ENCODE assay signal across 19 cellular contexts in genomic region chr3:177571271-177571972, GRCh38.
"Had no signal": no experiment of that assay in that cellular context is flagged by ENCODE, and none has a peak within 500 bp of the region (broad histone marks: within the 10 kb centered on the region; RNA-seq: fewer than 3 reads in every experiment).

No MANE protein-coding gene starts in this region.

- H3K27ac Mint-ChIP-seq: activated naive CD4-positive, alpha-beta T cell treated with anti-CD3 and anti-CD28 coated beads, Interleukin-2, amount 50 U/mL, for 72 hours; immature natural killer cell; natural killer cell; stimulated activated naive B cell treated with anti-CD40 and anti-IgM and Interleukin-4, amounts not matched to agents 10 μg/mL and 1 μg/mL and 100 μg/mL, for 72 hours had no signal

- H3K4me3 Mint-ChIP-seq: dendritic cell treated with granulocyte-macrophage colony-stimulating factor and Interleukin-4, amounts not matched to agents 40 ng/mL and 50 ng/mL, for 4 days; immature natural killer cell; natural killer cell had no signal

- H3K4me3 ChIP-seq: adrenal gland, esophagus muscularis mucosa, spleen, thoracic aorta had no signal

- H3K9me3 ChIP-seq: adrenal gland, esophagus muscularis mucosa, spleen, thoracic aorta had no signal

- H3K27me3 ChIP-seq: adrenal gland, esophagus muscularis mucosa, spleen had no signal

- ATAC-seq: activated naive CD4-positive, alpha-beta T cell treated with anti-CD3 and anti-CD28 coated beads, Interleukin-2, amount 50 U/mL, for 72 hours; natural killer cell had no signal

- H3K9me3 Mint-ChIP-seq: activated naive CD4-positive, alpha-beta T cell treated with anti-CD3 and anti-CD28 coated beads, Interleukin-2, amount 50 U/mL, for 72 hours; dendritic cell treated with granulocyte-macrophage colony-stimulating factor and Interleukin-4, amounts not matched to agents 40 ng/mL and 50 ng/mL, for 4 days; natural killer cell had no signal

- FAIRE-seq: astrocyte, bronchial epithelial cell had no signal

- H3K36me3 Mint-ChIP-seq: natural killer cell; stimulated activated naive B cell treated with anti-CD40 and anti-IgM and Interleukin-4, amounts not matched to agents 10 μg/mL and 1 μg/mL and 100 μg/mL, for 72 hours had no signal

- DNase-seq: activated CD4-positive, alpha-beta T cell treated with anti-CD3 and anti-CD28 coated beads for 1 hour; activated CD8-positive, alpha-beta memory T cell treated with anti-CD3 and anti-CD28 coated beads for 24 hours; activated gamma-delta T cell treated with Interleukin-2 at 50 U/mL for 16 hours; adrenal gland; cerebellar nuclear complex; effector CD8-positive, alpha-beta T cell; immature natural killer cell; kidney glomerular epithelial cell; natural killer cell; spleen; stimulated activated naive B cell treated with anti-CD40 and anti-IgM and Interleukin-4, amounts not matched to agents 10 μg/mL and 1 μg/mL and 100 μg/mL, for 72 hours; T-helper 2 cell had no signal

- H3K27ac ChIP-seq: adrenal gland, spleen, thoracic aorta, VCaP had no signal

- H3K36me3 ChIP-seq: adrenal gland, esophagus muscularis mucosa, spleen, thoracic aorta had no signal
